In the genomic region with DNA sequence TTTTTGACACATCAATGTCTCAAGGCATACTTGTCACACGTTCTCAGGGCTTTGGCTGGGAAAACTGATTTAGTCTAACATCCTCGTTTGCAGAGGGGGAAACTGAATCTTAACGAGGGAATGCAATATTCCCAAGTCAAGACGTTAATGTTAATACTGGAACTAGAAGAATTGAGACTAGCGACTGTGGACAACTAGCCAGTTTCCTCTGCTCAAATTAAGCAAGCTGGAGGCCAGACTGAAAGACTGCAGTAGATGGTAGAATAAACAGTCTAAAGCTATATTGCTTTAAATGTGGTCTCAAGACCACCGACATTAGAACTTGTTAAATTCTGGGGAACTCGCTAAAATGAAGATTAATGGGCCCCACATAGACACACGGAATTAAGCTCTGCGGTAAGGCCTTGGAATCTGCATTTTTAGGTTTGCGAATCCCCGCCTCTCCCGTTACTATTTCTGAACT, we compare ENCODE assay signal across 8 cellular contexts. TPM values are rescaled to one million over a fixed set of nuclear protein-coding genes. Genes with fewer than 3 reads are reported as not detected.
DNase-seq lines count a peak whose midpoint lies in the region; ATAC-seq, FAIRE-seq and TF ChIP-seq lines count a peak whose summit lies in the region.

No MANE protein-coding gene starts in this region.

- H3K27ac Mint-ChIP-seq in IgD-negative memory B cell, result peak overlapping the region; percentile 96 to 99 (median 99)

- no peaks in the 10 kb centered on the region for H3K9me3 ChIP-seq in mesodermal cell (ENCODE audit: control insufficient read depth, low read length)

- no peaks in the 10 kb centered on the region for H3K9me3 Mint-ChIP-seq in IgD-negative memory B cell

- TF ChIP-seq CTCF in bronchial epithelial cell (IDR thresholded peaks at IDR 0.05; ENCODE audit: insufficient read depth, low read length, severe bottlenecking), result no peak

- H3K36me3 Mint-ChIP-seq in IgD-negative memory B cell, result no peaks in the 10 kb centered on the region

- no peak for ATAC-seq in GM18858 (IDR thresholded peaks at IDR 0.05; ENCODE audit: unreplicated experiment)

- DNase-seq in NOMO-1 treated with DMSO at 0.1 percent for 48 hours (lab: John Stamatoyannopoulos, UW; ENCODE audit: unreplicated experiment) (peak; percentile 41), NOMO-1 (lab: John Stamatoyannopoulos, UW; ENCODE audit: unreplicated experiment in 2 of 2) (no peak), bronchial epithelial cell (ENCODE audit: low read depth) (no peak), MV-4-11 (lab: John Stamatoyannopoulos, UW) (no peak), T1000 (lab: John Stamatoyannopoulos, UW) (no peak)

- H3K36me3 ChIP-seq in bronchial epithelial cell (ENCODE audit: control insufficient read depth, insufficient read depth, low read length), result peaks cover 7% of the 10 kb centered on the region
- peaks cover 23% of the 10 kb centered on the region for H3K36me3 ChIP-seq in mesodermal cell (ENCODE audit: control insufficient read depth, insufficient read depth, low read length)

- 17 to 26% methylated on average over 10 to 12 of the region's 12 CpGs for WGBS in mesodermal cell (ENCODE audit: insufficient coverage in 2 of 2), 2 experiments

- peaks cover 21 to 25% (median 24%) of the 10 kb centered on the region in 3 donors for H3K4me1 Mint-ChIP-seq in IgD-negative memory B cell

- H3K4me3 ChIP-seq in bronchial epithelial cell (ENCODE audit: low read depth, low read length), result peak overlapping the region; percentile 98
- H3K4me3 ChIP-seq in mesodermal cell (ENCODE audit: extremely low read depth, insufficient read depth, low read length, poor library complexity, severe bottlenecking), result peak overlapping the region; percentile 59

- H3K27me3 ChIP-seq in bronchial epithelial cell (ENCODE audit: control insufficient read depth, insufficient read depth, low read length), result no peaks in the 10 kb centered on the region

- H3K4me3 Mint-ChIP-seq in IgD-negative memory B cell, result peak overlapping the region; percentile 94 to 99 (median 97)

- peaks cover 6% of the 10 kb centered on the region for H3K4me1 ChIP-seq in mesodermal cell (ENCODE audit: control insufficient read depth, insufficient read depth, low read length, poor library complexity, severe bottlenecking)

- peak overlapping the region; percentile 71 for H3K27ac ChIP-seq in mesodermal cell (ENCODE audit: low read depth, low read length, severe bottlenecking)

- no peak for FAIRE-seq in bronchial epithelial cell (lab: Jason Lieb, UNC)

- no peaks in the 10 kb centered on the region for H3K27me3 Mint-ChIP-seq in IgD-negative memory B cell

RNA-seq across cellular contexts. Expression of a gene that starts 0.6 kb away (rescaled TPM):
- polyA plus RNA-seq in IgD-negative memory B cell, result 56.0 TPM
- total RNA-seq in bronchial epithelial cell, result 31.9 and 36.1 TPM in 2 replicates
- polyA plus RNA-seq in mesodermal cell (2013, experiment 1 of 2), result 26.7 TPM
- 34.6 TPM for polyA plus RNA-seq in mesodermal cell (2013, experiment 2 of 2)

RNA-seq across cellular contexts. Expression of a gene that starts 49.8 kb away (rescaled TPM):
- polyA plus RNA-seq in IgD-negative memory B cell, result 16.5 TPM
- 6.7 and 7.6 TPM in 2 replicates for total RNA-seq in bronchial epithelial cell
- polyA plus RNA-seq in mesodermal cell (2013, experiment 1 of 2), result 28.6 TPM
- polyA plus RNA-seq in mesodermal cell (2013, experiment 2 of 2), result 33.8 TPM
